In the genomic region with DNA sequence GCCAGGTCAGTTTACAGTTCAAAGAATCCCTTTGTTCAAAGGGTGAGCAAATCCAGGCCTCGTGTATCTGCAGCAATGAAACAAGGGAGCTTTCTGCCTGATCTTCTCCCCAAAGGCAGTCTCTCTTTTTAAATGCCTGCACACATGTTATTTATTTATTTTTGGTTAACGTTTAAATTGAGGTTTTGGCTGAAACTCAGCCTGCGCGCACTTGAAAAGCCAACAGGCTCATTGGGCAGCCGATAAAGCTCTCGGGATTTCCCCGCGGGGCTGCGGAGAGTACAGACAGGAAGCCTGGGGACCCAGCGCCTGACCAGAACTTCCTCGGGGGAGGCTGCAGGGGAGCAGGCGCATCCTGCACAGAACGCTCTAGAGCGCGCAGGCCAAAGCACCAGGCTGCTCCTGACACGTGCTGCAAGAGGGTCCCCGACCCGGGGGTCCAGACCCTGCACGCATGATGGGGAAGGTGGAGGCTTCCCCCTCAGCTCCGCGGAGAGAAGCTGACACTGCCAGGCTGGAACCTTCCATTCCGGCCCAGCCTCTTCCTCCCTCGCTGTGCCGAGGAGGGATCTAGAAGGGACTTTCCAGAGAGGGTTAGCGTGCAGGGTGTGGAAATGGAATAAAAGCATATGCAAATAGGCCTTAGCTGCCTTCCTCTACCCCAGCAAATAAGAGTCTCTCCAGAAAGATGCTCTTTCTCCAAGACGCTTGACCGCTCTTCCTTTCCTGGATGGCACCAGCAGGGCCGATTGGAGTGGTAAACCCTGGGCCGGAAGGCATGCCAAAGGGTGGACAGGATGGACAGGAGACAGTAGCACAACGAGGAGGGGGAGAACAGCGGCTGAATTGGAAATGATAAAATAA, we compare ENCODE assay signal across 8 cellular contexts. TPM values are rescaled to one million over a fixed set of nuclear protein-coding genes. Genes with fewer than 3 reads are reported as not detected.
DNase-seq lines count a peak whose midpoint lies in the region; ATAC-seq and TF ChIP-seq lines count a peak whose summit lies in the region.

No MANE protein-coding gene starts in this region.

- intact Hi-C loops in activated CD8-positive, alpha-beta T cell treated with anti-CD3 and anti-CD28 coated beads for 36 hours (cut with micrococcal nuclease): loop anchor here (1.0 to 5.0 kb wide), 2 partner anchors 28 to 40 kb away; no protein-coding TSS in a partner anchor

- no peaks in the 10 kb centered on the region for H3K9me3 Mint-ChIP-seq in activated CD8-positive, alpha-beta T cell treated with anti-CD3 and anti-CD28 coated beads for 36 hours
- no peaks in the 10 kb centered on the region for H3K9me3 Mint-ChIP-seq in stimulated activated effector memory CD8-positive, alpha-beta T cell treated with anti-CD3 and anti-CD28 coated beads, Interleukin-12 subunit alpha, Interleukin-12 subunit beta, amount 100 ng/mL, for 72 hours

- H3K27ac ChIP-seq in effector memory CD4-positive, alpha-beta T cell (ENCODE audit: insufficient read depth, low read length, poor library complexity, severe bottlenecking): peak overlapping the region; percentile 71

- peaks cover 24% of the 10 kb centered on the region for H3K4me1 ChIP-seq in effector memory CD4-positive, alpha-beta T cell (ENCODE audit: control insufficient read depth, insufficient read depth, low read length, poor library complexity, severe bottlenecking)
- peaks cover 53% of the 10 kb centered on the region for H3K4me1 ChIP-seq in mononuclear cell (ENCODE audit: insufficient read depth, low read length)

- DNase-seq in DMS53 treated with DMSO at 0.1 percent for 48 hours (lab: John Stamatoyannopoulos, UW; ENCODE audit: unreplicated experiment) (peak; percentile 45), KG1 (lab: John Stamatoyannopoulos, UW) (peak; percentile 71), occipital lobe (lab: John Stamatoyannopoulos, UW) (no peak)
- peak; percentile 96 for DNase-seq in activated CD8-positive, alpha-beta T cell treated with anti-CD3 and anti-CD28 coated beads for 36 hours
- peak; percentile 69 to 77 (median 71) for DNase-seq in effector memory CD4-positive, alpha-beta T cell
- peak; percentile 74 to 92 for DNase-seq in stimulated activated effector memory CD8-positive, alpha-beta T cell treated with anti-CD3 and anti-CD28 coated beads, Interleukin-12 subunit alpha, Interleukin-12 subunit beta, amount 100 ng/mL, for 72 hours (ENCODE audit: low spot score in 2 of 2)

- peak; percentile 92 for ATAC-seq in GM21515 (IDR thresholded peaks at IDR 0.05; ENCODE audit: unreplicated experiment)
- peak; percentile 86 for ATAC-seq in activated CD8-positive, alpha-beta T cell treated with anti-CD3 and anti-CD28 coated beads for 36 hours
- ATAC-seq in stimulated activated effector memory CD8-positive, alpha-beta T cell treated with anti-CD3 and anti-CD28 coated beads, Interleukin-12 subunit alpha, Interleukin-12 subunit beta, amount 100 ng/mL, for 72 hours: peak; percentile 95

- H3K4me1 Mint-ChIP-seq in activated CD8-positive, alpha-beta T cell treated with anti-CD3 and anti-CD28 coated beads for 36 hours (ENCODE audit: low read depth): peaks cover 67% of the 10 kb centered on the region
- H3K4me1 Mint-ChIP-seq in stimulated activated effector memory CD8-positive, alpha-beta T cell treated with anti-CD3 and anti-CD28 coated beads, Interleukin-12 subunit alpha, Interleukin-12 subunit beta, amount 100 ng/mL, for 72 hours: peaks cover 66% of the 10 kb centered on the region

- H3K4me3 Mint-ChIP-seq in activated CD8-positive, alpha-beta T cell treated with anti-CD3 and anti-CD28 coated beads for 36 hours: peak overlapping the region; percentile 100
- peak overlapping the region; percentile 91 for H3K4me3 Mint-ChIP-seq in stimulated activated effector memory CD8-positive, alpha-beta T cell treated with anti-CD3 and anti-CD28 coated beads, Interleukin-12 subunit alpha, Interleukin-12 subunit beta, amount 100 ng/mL, for 72 hours

- H3K27me3 ChIP-seq in effector memory CD4-positive, alpha-beta T cell (replicated peaks; ENCODE audit: control insufficient read depth, insufficient read depth, low read length, poor library complexity, severe bottlenecking): no peaks in the 10 kb centered on the region
- H3K27me3 ChIP-seq in mononuclear cell (ENCODE audit: insufficient read depth, low read length): peaks cover 8% of the 10 kb centered on the region

- H3K27ac Mint-ChIP-seq in activated CD8-positive, alpha-beta T cell treated with anti-CD3 and anti-CD28 coated beads for 36 hours: peak overlapping the region; percentile 100
- peak overlapping the region; percentile 93 for H3K27ac Mint-ChIP-seq in stimulated activated effector memory CD8-positive, alpha-beta T cell treated with anti-CD3 and anti-CD28 coated beads, Interleukin-12 subunit alpha, Interleukin-12 subunit beta, amount 100 ng/mL, for 72 hours

- POLR2A ChIA-PET in activated CD8-positive, alpha-beta T cell treated with anti-CD3 and anti-CD28 coated beads for 36 hours (lab: Charles Lee): interaction anchor here (1.1 to 3.4 kb wide), 7 partner anchors 9 to 48 kb away, joined by 3 to 41 read pairs (median 7); no protein-coding TSS in a partner anchor

- H3K36me3 Mint-ChIP-seq in activated CD8-positive, alpha-beta T cell treated with anti-CD3 and anti-CD28 coated beads for 36 hours (ENCODE audit: low read depth): peaks cover 35% of the 10 kb centered on the region
- H3K36me3 Mint-ChIP-seq in stimulated activated effector memory CD8-positive, alpha-beta T cell treated with anti-CD3 and anti-CD28 coated beads, Interleukin-12 subunit alpha, Interleukin-12 subunit beta, amount 100 ng/mL, for 72 hours: peaks cover 51% of the 10 kb centered on the region

- H3K27me3 Mint-ChIP-seq in activated CD8-positive, alpha-beta T cell treated with anti-CD3 and anti-CD28 coated beads for 36 hours: no peaks in the 10 kb centered on the region

- H3K36me3 ChIP-seq in effector memory CD4-positive, alpha-beta T cell (ENCODE audit: control insufficient read depth, insufficient read depth, low read length): no peaks in the 10 kb centered on the region

- no peak for TF ChIP-seq CTCF in activated CD8-positive, alpha-beta T cell treated with anti-CD3 and anti-CD28 coated beads for 36 hours (IDR thresholded peaks at IDR 0.05)

- CTCF ChIA-PET in activated CD8-positive, alpha-beta T cell treated with anti-CD3 and anti-CD28 coated beads for 36 hours (lab: Charles Lee): interaction anchor here (0.7 to 9.9 kb wide), 10 partner anchors 9 to 49 kb away, joined by 3 to 195 read pairs (median 4); a partner anchor contains a TSS

- no peaks in the 10 kb centered on the region for H3K9me3 ChIP-seq in effector memory CD4-positive, alpha-beta T cell (ENCODE audit: control insufficient read depth, low read length)
- no peaks in the 10 kb centered on the region for H3K9me3 ChIP-seq in mononuclear cell (ENCODE audit: low read depth, low read length)

- H3K4me3 ChIP-seq in effector memory CD4-positive, alpha-beta T cell (ENCODE audit: insufficient read depth, low read depth, low read length, poor library complexity, severe bottlenecking): peak overlapping the region; percentile 63
- peak overlapping the region; percentile 47 for H3K4me3 ChIP-seq in mononuclear cell (ENCODE audit: low read length)

RNA-seq across cellular contexts. Expression of a gene that starts 46.1 kb away (rescaled TPM):
- total RNA-seq in activated CD8-positive, alpha-beta T cell treated with anti-CD3 and anti-CD28 coated beads for 36 hours: 100 to 1,000 TPM; 132 to 139 TPM
- total RNA-seq in mononuclear cell (17.0 TPM), occipital lobe (10.8 TPM)

RNA-seq across cellular contexts. Expression of a gene that starts 48.9 kb away (rescaled TPM):
- total RNA-seq in activated CD8-positive, alpha-beta T cell treated with anti-CD3 and anti-CD28 coated beads for 36 hours: 10 to 100 TPM; 38.4 to 40.9 TPM
- 129 TPM for total RNA-seq in mononuclear cell
- 46.3 TPM for total RNA-seq in occipital lobe
